10 cellular contexts compared by ENCODE assay signal in genomic region chr6:8085053-8085511, GRCh38. TPM values are rescaled to one million over a fixed set of nuclear protein-coding genes. Genes with fewer than 3 reads are reported as not detected.
DNase-seq lines count a peak whose midpoint lies in the region; TF ChIP-seq lines count a peak whose summit lies in the region.
"Had no signal": no experiment of that assay in that cellular context is flagged by ENCODE, and none has a peak within 500 bp of the region (broad histone marks: within the 10 kb centered on the region; RNA-seq: fewer than 3 reads in every experiment).

No MANE protein-coding gene starts in this region.

- H3K4me1 ChIP-seq in neural progenitor cell = no peaks in the 10 kb centered on the region

- intact Hi-C loops in activated CD4-positive, alpha-beta T cell treated with anti-CD3 and anti-CD28 coated beads, Interleukin-2, amount 10 ng/mL, durations not matched to agents 24 days and 14 days (cut with micrococcal nuclease) = no loop called here

- no peak for TF ChIP-seq CTCF in neural progenitor cell (IDR thresholded peaks at IDR 0.05)

- no peaks in the 10 kb centered on the region for H3K9me3 ChIP-seq in neural progenitor cell (ENCODE audit: low read depth)
- H3K9me3 ChIP-seq: heart left ventricle had no signal

- H3K9me3 Mint-ChIP-seq in neural progenitor cell = peaks cover 6% of the 10 kb centered on the region
- H3K9me3 Mint-ChIP-seq in activated CD4-positive, alpha-beta T cell treated with anti-CD3 and anti-CD28 coated beads, Interleukin-2, amount 10 ng/mL, durations not matched to agents 24 days and 14 days = peaks cover 14% of the 10 kb centered on the region

- no peaks in the 10 kb centered on the region for H3K27me3 ChIP-seq in neural progenitor cell
- H3K27me3 ChIP-seq: heart left ventricle had no signal

- H2AFZ ChIP-seq in neural progenitor cell (replicated peaks) = no peak overlapping the region

- H3F3A ChIP-seq in neural progenitor cell (ENCODE audit: low read depth) = no peaks in the 10 kb centered on the region

- no peak overlapping the region for H3K27ac Mint-ChIP-seq in neural progenitor cell
- no peak overlapping the region for H3K27ac Mint-ChIP-seq in activated CD4-positive, alpha-beta T cell treated with anti-CD3 and anti-CD28 coated beads, Interleukin-2, amount 10 ng/mL, durations not matched to agents 24 days and 14 days

- H4K20me1 ChIP-seq in neural progenitor cell (ENCODE audit: low read depth) = peaks cover 14% of the 10 kb centered on the region

- peaks cover 5% of the 10 kb centered on the region for H3K79me2 ChIP-seq in neural progenitor cell (ENCODE audit: low read depth)

- DNase-seq in GM03348 (ENCODE audit: low spot score) (peak; percentile 24), OCI-M1 (lab: John Stamatoyannopoulos, UW) (peak; percentile 53), epithelial cell of prostate (ENCODE audit: low read depth, low spot score) (peak; percentile 71), pulmonary artery endothelial cell (ENCODE audit: low read depth, low spot score) (peak; percentile 74), NCI-H82 treated with DMSO at 0.1 percent for 48 hours (lab: John Stamatoyannopoulos, UW; ENCODE audit: unreplicated experiment) (no peak), NCI-H446 (lab: John Stamatoyannopoulos, UW) (no peak), neural progenitor cell (ENCODE audit: low spot score) (no peak)
- DNase-seq in activated CD4-positive, alpha-beta T cell treated with anti-CD3 and anti-CD28 coated beads, Interleukin-2, amount 10 ng/mL, durations not matched to agents 24 days and 14 days = no peak
- DNase-seq: NCI-H2171 treated with DMSO at 0.1 percent for 48 hours had no signal

- H3K36me3 Mint-ChIP-seq in neural progenitor cell = peaks cover 29% of the 10 kb centered on the region
- peaks cover 64% of the 10 kb centered on the region for H3K36me3 Mint-ChIP-seq in activated CD4-positive, alpha-beta T cell treated with anti-CD3 and anti-CD28 coated beads, Interleukin-2, amount 10 ng/mL, durations not matched to agents 24 days and 14 days (ENCODE audit: low read depth)

- no peak overlapping the region for H3K4me2 ChIP-seq in neural progenitor cell

- H3K36me3 ChIP-seq in neural progenitor cell = peaks cover 20% of the 10 kb centered on the region

- no peaks in the 10 kb centered on the region for H3K27me3 Mint-ChIP-seq in neural progenitor cell (ENCODE audit: insufficient read depth, low read depth)
- no peaks in the 10 kb centered on the region for H3K27me3 Mint-ChIP-seq in activated CD4-positive, alpha-beta T cell treated with anti-CD3 and anti-CD28 coated beads, Interleukin-2, amount 10 ng/mL, durations not matched to agents 24 days and 14 days

- no peak overlapping the region for H3K4me3 ChIP-seq in neural progenitor cell
- H3K4me3 ChIP-seq: heart left ventricle had no signal

- H3K4me1 Mint-ChIP-seq in neural progenitor cell = no peaks in the 10 kb centered on the region
- peaks cover 21% of the 10 kb centered on the region for H3K4me1 Mint-ChIP-seq in activated CD4-positive, alpha-beta T cell treated with anti-CD3 and anti-CD28 coated beads, Interleukin-2, amount 10 ng/mL, durations not matched to agents 24 days and 14 days

- H3K4me3 Mint-ChIP-seq in neural progenitor cell = no peak overlapping the region
- H3K4me3 Mint-ChIP-seq in activated CD4-positive, alpha-beta T cell treated with anti-CD3 and anti-CD28 coated beads, Interleukin-2, amount 10 ng/mL, durations not matched to agents 24 days and 14 days = no peak overlapping the region

- H3K9ac ChIP-seq in neural progenitor cell = no peak overlapping the region

- H3K27ac ChIP-seq in epithelial cell of prostate (peak overlapping the region; percentile 88), neural progenitor cell (no peak overlapping the region)
- H3K27ac ChIP-seq: heart left ventricle had no signal

RNA-seq across cellular contexts. Expression of gene EEF1E1, which starts 17.3 kb away (rescaled TPM):
- total RNA-seq in pulmonary artery endothelial cell (76.2 and 107 TPM in 2 replicates), neural progenitor cell (ENCODE audit: low replicate concordance) (85.6 and 119 TPM in 2 replicates)
- 93.6 and 95.9 TPM in 2 replicates for total RNA-seq in activated CD4-positive, alpha-beta T cell treated with anti-CD3 and anti-CD28 coated beads, Interleukin-2, amount 10 ng/mL, durations not matched to agents 24 days and 14 days

RNA-seq across cellular contexts. Expression of gene BLOC1S5, which starts 20.9 kb away (rescaled TPM):
- total RNA-seq in pulmonary artery endothelial cell = 20.2 and 22.8 TPM in 2 replicates
- 20.4 and 34.4 TPM in 2 replicates for total RNA-seq in neural progenitor cell (ENCODE audit: low replicate concordance)
- total RNA-seq in activated CD4-positive, alpha-beta T cell treated with anti-CD3 and anti-CD28 coated beads, Interleukin-2, amount 10 ng/mL, durations not matched to agents 24 days and 14 days = 15.7 and 19.6 TPM in 2 replicates

Comparison
In these comparisons a context has a peak if more than half of its experiments do, and no peak if none do; other contexts are left out.
1. DNase-seq: peak in GM03348 (single experiment), OCI-M1 (single experiment), epithelial cell of prostate (single experiment) and pulmonary artery endothelial cell (single experiment); none in NCI-H82 treated with DMSO at 0.1 percent for 48 hours (single experiment), NCI-H446 (0 of 2), neural progenitor cell (single experiment) and activated CD4-positive, alpha-beta T cell treated with anti-CD3 and anti-CD28 coated beads, Interleukin-2, amount 10 ng/mL, durations not matched to agents 24 days and 14 days (single experiment).